Comparison of ENCODE assay signal across 10 cellular contexts in the genomic region with DNA sequence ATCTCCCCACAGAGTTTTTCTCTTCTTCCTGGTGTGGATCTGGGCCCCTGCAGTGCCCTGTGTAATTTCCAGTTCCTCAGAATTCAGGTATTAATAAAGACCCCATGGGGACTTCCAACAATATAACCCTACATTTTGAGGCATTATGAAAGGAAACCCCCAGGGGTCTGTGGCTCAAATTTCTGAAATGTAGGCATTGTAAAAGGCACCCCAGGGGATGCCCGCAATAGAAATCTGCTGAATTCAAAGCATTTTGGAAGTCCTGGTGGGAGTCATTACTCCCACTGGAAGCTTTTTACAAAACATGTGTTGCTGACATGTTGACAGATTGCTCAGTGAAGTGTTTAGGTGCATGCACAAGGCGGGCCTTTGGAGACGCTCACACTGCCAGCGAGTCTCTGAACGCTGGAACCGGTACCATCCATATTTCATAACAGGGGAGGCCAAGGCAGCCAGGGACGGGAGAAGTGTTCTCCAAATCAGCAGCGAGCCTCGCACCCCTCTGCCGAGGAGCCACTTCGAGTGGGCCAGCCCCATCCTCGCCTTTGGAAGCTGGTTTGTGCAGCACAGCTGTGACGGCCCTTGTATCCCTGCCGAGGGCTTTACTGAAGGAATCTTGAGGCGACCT.
A peak's percentile ranks its signal among the peaks of the same experiment; 100 is the strongest.
DNase-seq lines count a peak whose midpoint lies in the region; ATAC-seq and TF ChIP-seq lines count a peak whose summit lies in the region.
"Had no signal": no experiment of that assay in that cellular context is flagged by ENCODE, and none has a peak within 500 bp of the region (broad histone marks: within the 10 kb centered on the region; RNA-seq: fewer than 3 reads in every experiment).

No MANE protein-coding gene starts in this region.

- H3K4me1 Mint-ChIP-seq in natural killer cell = no peaks in the 10 kb centered on the region
- H3K4me1 Mint-ChIP-seq: activated naive CD4-positive, alpha-beta T cell treated with anti-CD3 and anti-CD28 coated beads, Interleukin-2, amount 50 U/mL, for 24 hours had no signal

- no TSS peak for BruUV-seq in A673 (replicated peaks; lab: Mats Ljungman, UMichigan)

- ATAC-seq in natural killer cell = no peak
- ATAC-seq: left lobe of liver had no signal

- peak overlapping the region; percentile 6 for H2AFZ ChIP-seq in neural cell (ENCODE audit: low read depth, low read length)

- POLR2A ChIA-PET in A673 (lab: Charles Lee; ENCODE audit: low non-redundant PET) = interaction anchor here (0.6 to 0.7 kb wide), 3 partner anchors 123 to 1114 kb away, joined by 3 read pairs; no protein-coding TSS in a partner anchor

- CTCF ChIA-PET in A673 (lab: Charles Lee) = interaction anchor here (1.4 kb wide), 1 partner anchor 155 kb away, joined by 3 read pairs; no protein-coding TSS in a partner anchor

- no peak overlapping the region for H3K27ac Mint-ChIP-seq in natural killer cell
- H3K27ac Mint-ChIP-seq: activated naive CD4-positive, alpha-beta T cell treated with anti-CD3 and anti-CD28 coated beads, Interleukin-2, amount 50 U/mL, for 24 hours had no signal

- no peaks in the 10 kb centered on the region for H3K9me2 ChIP-seq in neural cell (ENCODE audit: insufficient read depth, low read length)

- in situ Hi-C loops in KBM-7 (cut with MboI; ENCODE audit: low pct_unique_long_range_greater_than_20kb, low sequenced_read_pairs) = no loop called here

- peaks cover 2% of the 10 kb centered on the region for H3K79me2 ChIP-seq in neural cell (replicated peaks; ENCODE audit: insufficient read depth, low read length)

- intact Hi-C loops in A673 (cut with micrococcal nuclease; ENCODE audit: unreplicated experiment) (loop anchor here (1.0 to 10.0 kb wide), 4 partner anchors 52 to 155 kb away; a partner anchor contains a TSS), natural killer cell (cut with micrococcal nuclease) (no loop called here)

- no peaks in the 10 kb centered on the region for H3K27me3 ChIP-seq in A673 (replicated peaks; ENCODE audit: insufficient read depth, low read depth, low read length, poor library complexity)
- no peaks in the 10 kb centered on the region for H3K27me3 ChIP-seq in neural cell (ENCODE audit: insufficient read depth, low read depth, low read length)

- H3K27ac ChIP-seq in A673 (ENCODE audit: low read depth, low read length, poor library complexity, severe bottlenecking) = peak overlapping the region; percentile 99
- H3K27ac ChIP-seq in neural cell (ENCODE audit: low read length) = peak overlapping the region; percentile 75

- TF ChIP-seq CTCF in A673 (conservative IDR thresholded peaks at IDR 0.05; ENCODE audit: low read depth, low read length) (no peak), fibroblast of pulmonary artery (IDR thresholded peaks at IDR 0.05; ENCODE audit: low read length, missing control alignments) (no peak), neural cell (IDR thresholded peaks at IDR 0.05; ENCODE audit: poor library complexity, severe bottlenecking) (peak; percentile 31), natural killer cell (IDR thresholded peaks at IDR 0.05) (no peak)

- H3K4me2 ChIP-seq in neural cell (ENCODE audit: low read length) = peak overlapping the region; percentile 64

- peak overlapping the region; percentile 59 for H3K9ac ChIP-seq in neural cell (ENCODE audit: low read length)

- no peaks in the 10 kb centered on the region for H4K20me1 ChIP-seq in neural cell (ENCODE audit: insufficient read depth)

- peaks cover 17% of the 10 kb centered on the region for H3F3A ChIP-seq in neural cell (ENCODE audit: insufficient read depth, low read length, poor library complexity, severe bottlenecking)

- H3K4me3 ChIP-seq in A673 (ENCODE audit: low read depth, low read length, poor library complexity, severe bottlenecking) (peak overlapping the region; percentile 43), fibroblast of pulmonary artery (replicated peaks; ENCODE audit: low read depth, low read length) (no peak overlapping the region), neural cell (ENCODE audit: low read length) (peak overlapping the region; percentile 63)

- H3K36me3 ChIP-seq in A673 (ENCODE audit: insufficient read depth, low read length, poor library complexity, severe bottlenecking) = no peaks in the 10 kb centered on the region
- no peaks in the 10 kb centered on the region for H3K36me3 ChIP-seq in neural cell (ENCODE audit: insufficient read depth, low read length)

- peak; percentile 35 for TF ChIP-seq RAD21 in neural cell (conservative IDR thresholded peaks at IDR 0.05)

- TF ChIP-seq EP300 in neural cell (conservative IDR thresholded peaks at IDR 0.05; ENCODE audit: poor library complexity, severe bottlenecking) = peak; percentile 83

- H3K9me3 ChIP-seq in A673 (ENCODE audit: low read depth, low read length, poor library complexity, severe bottlenecking) (no peaks in the 10 kb centered on the region), neural cell (ENCODE audit: low read length) (no peaks in the 10 kb centered on the region)

- peaks cover 19 to 23% of the 10 kb centered on the region in 2 donors for H3K27me3 Mint-ChIP-seq in natural killer cell (ENCODE audit: low read depth in 2 of 2)

- H3K36me3 Mint-ChIP-seq in natural killer cell = no peaks in the 10 kb centered on the region
- H3K36me3 Mint-ChIP-seq: activated naive CD4-positive, alpha-beta T cell treated with anti-CD3 and anti-CD28 coated beads, Interleukin-2, amount 50 U/mL, for 24 hours had no signal

- H3K4me3 Mint-ChIP-seq in natural killer cell = no peak overlapping the region
- H3K4me3 Mint-ChIP-seq: activated naive CD4-positive, alpha-beta T cell treated with anti-CD3 and anti-CD28 coated beads, Interleukin-2, amount 50 U/mL, for 24 hours had no signal

- no peaks in the 10 kb centered on the region for H3K9me3 Mint-ChIP-seq in natural killer cell
- H3K9me3 Mint-ChIP-seq: activated naive CD4-positive, alpha-beta T cell treated with anti-CD3 and anti-CD28 coated beads, Interleukin-2, amount 50 U/mL, for 24 hours had no signal

- peak; percentile 99 for DNase-seq in A673 (ENCODE audit: low spot score)
- DNase-seq in NCI-H446 (lab: John Stamatoyannopoulos, UW) = peak; percentile 81 to 89
- peak; percentile 71 for DNase-seq in fibroblast of pulmonary artery (ENCODE audit: low read depth)
- no peak for DNase-seq in stimulated activated CD4-positive, alpha-beta T cell treated with anti-CD3 and anti-CD28 coated beads, Interleukin-15, amount 100 ng/mL, for 24 hours
- DNase-seq in natural killer cell = no peak
- DNase-seq in NCI-H2107 (lab: John Stamatoyannopoulos, UW) = no peak
- no peak for DNase-seq in KBM-7

- peaks cover 65% of the 10 kb centered on the region for H3K4me1 ChIP-seq in A673 (ENCODE audit: insufficient read depth, low read length, poor library complexity, severe bottlenecking)

TF ChIP-seq in neural cell, 6 proteins besides CTCF, POLR2A, EP300 and RAD21:
- TF ChIP-seq TAF1 (IDR thresholded peaks at IDR 0.05; ENCODE audit: low read depth) (no peak), MXI1 (conservative IDR thresholded peaks at IDR 0.05; ENCODE audit: poor library complexity, severe bottlenecking) (peak; percentile 76), POLR2AphosphoS5 (IDR thresholded peaks at IDR 0.05) (peak; percentile 82), EZH2 (IDR thresholded peaks at IDR 0.05; ENCODE audit: borderline replicate concordance, insufficient read depth, low read length, poor library complexity, severe bottlenecking) (no peak), SMC3 (conservative IDR thresholded peaks at IDR 0.05; ENCODE audit: poor library complexity) (peak; percentile 36)
- TF ChIP-seq, protein P1, sequence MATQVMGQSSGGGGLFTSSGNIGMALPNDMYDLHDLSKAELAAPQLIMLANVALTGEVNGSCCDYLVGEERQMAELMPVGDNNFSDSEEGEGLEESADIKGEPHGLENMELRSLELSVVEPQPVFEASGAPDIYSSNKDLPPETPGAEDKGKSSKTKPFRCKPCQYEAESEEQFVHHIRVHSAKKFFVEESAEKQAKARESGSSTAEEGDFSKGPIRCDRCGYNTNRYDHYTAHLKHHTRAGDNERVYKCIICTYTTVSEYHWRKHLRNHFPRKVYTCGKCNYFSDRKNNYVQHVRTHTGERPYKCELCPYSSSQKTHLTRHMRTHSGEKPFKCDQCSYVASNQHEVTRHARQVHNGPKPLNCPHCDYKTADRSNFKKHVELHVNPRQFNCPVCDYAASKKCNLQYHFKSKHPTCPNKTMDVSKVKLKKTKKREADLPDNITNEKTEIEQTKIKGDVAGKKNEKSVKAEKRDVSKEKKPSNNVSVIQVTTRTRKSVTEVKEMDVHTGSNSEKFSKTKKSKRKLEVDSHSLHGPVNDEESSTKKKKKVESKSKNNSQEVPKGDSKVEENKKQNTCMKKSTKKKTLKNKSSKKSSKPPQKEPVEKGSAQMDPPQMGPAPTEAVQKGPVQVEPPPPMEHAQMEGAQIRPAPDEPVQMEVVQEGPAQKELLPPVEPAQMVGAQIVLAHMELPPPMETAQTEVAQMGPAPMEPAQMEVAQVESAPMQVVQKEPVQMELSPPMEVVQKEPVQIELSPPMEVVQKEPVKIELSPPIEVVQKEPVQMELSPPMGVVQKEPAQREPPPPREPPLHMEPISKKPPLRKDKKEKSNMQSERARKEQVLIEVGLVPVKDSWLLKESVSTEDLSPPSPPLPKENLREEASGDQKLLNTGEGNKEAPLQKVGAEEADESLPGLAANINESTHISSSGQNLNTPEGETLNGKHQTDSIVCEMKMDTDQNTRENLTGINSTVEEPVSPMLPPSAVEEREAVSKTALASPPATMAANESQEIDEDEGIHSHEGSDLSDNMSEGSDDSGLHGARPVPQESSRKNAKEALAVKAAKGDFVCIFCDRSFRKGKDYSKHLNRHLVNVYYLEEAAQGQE (IDR thresholded peaks at IDR 0.05; ENCODE audit: borderline replicate concordance) = peak; percentile 26

Comparison
In these comparisons a context has a peak if more than half of its experiments do, and no peak if none do; other contexts are left out.
1. DNase-seq: peak in A673 (single experiment), NCI-H446 (2 of 2) and fibroblast of pulmonary artery (single experiment); none in stimulated activated CD4-positive, alpha-beta T cell treated with anti-CD3 and anti-CD28 coated beads, Interleukin-15, amount 100 ng/mL, for 24 hours (single experiment), natural killer cell (single experiment), NCI-H2107 (single experiment) and KBM-7 (single experiment).